Comparison of ENCODE assay signal across 26 cellular contexts in genomic region chr6:163066200-163066599, GRCh38.
"Had no signal": no experiment of that assay in that cellular context is flagged by ENCODE, and none has a peak within 500 bp of the region (broad histone marks: within the 10 kb centered on the region; RNA-seq: fewer than 3 reads in every experiment).

No MANE protein-coding gene starts in this region.

- H3K4me3 ChIP-seq: colonic mucosa, coronary artery, esophagus muscularis mucosa, esophagus squamous epithelium, gastrocnemius medialis, gastroesophageal sphincter, hepatocyte had no signal

- H3K79me2 ChIP-seq: hepatocyte had no signal

- H3K4me1 ChIP-seq: colonic mucosa, esophagus muscularis mucosa, esophagus squamous epithelium, gastrocnemius medialis, gastroesophageal sphincter had no signal

- DNase-seq: colonic mucosa; cortex of kidney; dermis blood vessel endothelial cell; dorsolateral prefrontal cortex; effector CD4-positive, alpha-beta T cell; effector CD8-positive, alpha-beta T cell; effector memory CD4-positive, alpha-beta T cell; effector memory CD8-positive, alpha-beta T cell; endodermal cell; erythroblast; esophagus squamous epithelium; foreskin fibroblast; foreskin melanocyte; gastrocnemius medialis; glutamatergic neuron; head of caudate nucleus; heart left ventricle; heart right ventricle had no signal

- H2AFZ ChIP-seq: hepatocyte had no signal

- H3K27ac ChIP-seq: colonic mucosa, coronary artery, dorsolateral prefrontal cortex, epithelial cell of prostate, esophagus muscularis mucosa, esophagus squamous epithelium, foreskin keratinocyte, gastrocnemius medialis, gastroesophageal sphincter, heart left ventricle, hepatocyte had no signal

- H3K27me3 Mint-ChIP-seq: dendritic cell treated with granulocyte-macrophage colony-stimulating factor and Interleukin-4, amounts not matched to agents 40 ng/mL and 50 ng/mL, for 4 days had no signal

- H3K9me3 Mint-ChIP-seq: endodermal cell had no signal

- H3K36me3 ChIP-seq: colonic mucosa, esophagus muscularis mucosa, esophagus squamous epithelium, gastrocnemius medialis, heart left ventricle, heart right ventricle had no signal

- H3K4me3 Mint-ChIP-seq: dendritic cell treated with granulocyte-macrophage colony-stimulating factor and Interleukin-4, amounts not matched to agents 40 ng/mL and 50 ng/mL, for 4 days; effector memory CD8-positive, alpha-beta T cell; endodermal cell had no signal

- H3K4me2 ChIP-seq: hepatocyte had no signal

- ATAC-seq: effector memory CD8-positive, alpha-beta T cell; esophagus mucosa; gastrocnemius medialis; gastroesophageal sphincter had no signal

- H3K4me1 Mint-ChIP-seq: endodermal cell had no signal

- H3K27me3 ChIP-seq: colonic mucosa, dorsolateral prefrontal cortex, esophagus muscularis mucosa, esophagus squamous epithelium, foreskin keratinocyte, gastrocnemius medialis, gastroesophageal sphincter, heart left ventricle, heart right ventricle, hepatocyte had no signal

- H3K27ac Mint-ChIP-seq: dendritic cell treated with granulocyte-macrophage colony-stimulating factor and Interleukin-4, amounts not matched to agents 40 ng/mL and 50 ng/mL, for 4 days; effector memory CD8-positive, alpha-beta T cell; endodermal cell had no signal
